ENCODE assay signal across 10 cellular contexts in genomic region chr6:68575765-68576439, GRCh38. TPM values are rescaled to one million over a fixed set of nuclear protein-coding genes. Genes with fewer than 3 reads are reported as not detected.
A peak's percentile ranks its signal among the peaks of the same experiment; 100 is the strongest.
DNase-seq lines count a peak whose midpoint lies in the region; ATAC-seq, FAIRE-seq and TF ChIP-seq lines count a peak whose summit lies in the region.
"Had no signal": no experiment of that assay in that cellular context is flagged by ENCODE, and none has a peak within 500 bp of the region (broad histone marks: within the 10 kb centered on the region; RNA-seq: fewer than 3 reads in every experiment).

No MANE protein-coding gene starts in this region.

- DNase-seq in NCI-H446 (lab: John Stamatoyannopoulos, UW): peak; percentile 73 to 95
- DNase-seq in fibroblast of mammary gland (ENCODE audit: low read depth): peak; percentile 0
- peak in 5 of 6 donors; percentile 14 to 55 (median 17) for DNase-seq in pancreas
- no peak for DNase-seq in GM12892 (ENCODE audit: insufficient read length)
- no peak for DNase-seq in T1000 (lab: John Stamatoyannopoulos, UW)
- DNase-seq in SIG-M5 treated with dmso at 0.1 percent for 504 hours (lab: John Stamatoyannopoulos, UW; ENCODE audit: unreplicated experiment): no peak
- DNase-seq: NCI-H82 had no signal

- no peaks in the 10 kb centered on the region for H3K4me1 ChIP-seq in pancreas

- no peak for TF ChIP-seq POLR2A in GM12892 (IDR thresholded peaks at IDR 0.05; ENCODE audit: low read depth, low read length)

- no peaks in the 10 kb centered on the region for H3K9me3 ChIP-seq in pancreas

- no peaks in the 10 kb centered on the region for H3K27me3 ChIP-seq in pancreas

- H3K36me3 ChIP-seq in pancreas: no peaks in the 10 kb centered on the region

- FAIRE-seq in pancreas (lab: Jason Lieb, UNC) (no peak), GM12892 (lab: Jason Lieb, UNC) (no peak)

- intact Hi-C loops in pancreas (cut with DNase I): no loop called here

- no peak overlapping the region for H3K27ac ChIP-seq in pancreas
- H3K27ac ChIP-seq: epithelial cell of prostate had no signal

- TF ChIP-seq CTCF in fibroblast of mammary gland (conservative IDR thresholded peaks at IDR 0.05; ENCODE audit: control insufficient read depth, insufficient read depth, low read depth, low read length): no peak
- TF ChIP-seq CTCF in pancreas (IDR thresholded peaks at IDR 0.05): no peak

- H3K4me3 ChIP-seq in fibroblast of mammary gland (ENCODE audit: control insufficient read depth, low read depth, low read length): no peak overlapping the region
- no peak overlapping the region for H3K4me3 ChIP-seq in pancreas

- ATAC-seq in GM18502 (IDR thresholded peaks at IDR 0.05; ENCODE audit: poor library complexity, unreplicated experiment) (peak; percentile 50), pancreas (peak in 3 of 4 donors; percentile 56 to 94 (median 68)), HG03097 (IDR thresholded peaks at IDR 0.05; ENCODE audit: low FRiP score, unreplicated experiment) (no peak)

- WGBS in pancreas, 2 donors: 8 to 9% methylated on average over 14 of the region's 14 CpGs

RNA-seq across cellular contexts. Expression of gene ADGRB3, which starts 59.2 kb away (rescaled TPM):
- total RNA-seq in pancreas: under 1 TPM; 0.08 to 0.34 (median 0.22) TPM
- polyA plus RNA-seq in pancreas: under 1 TPM; 0.04 to 0.26 TPM
- not detected for polyA plus RNA-seq in GM12892 (2012; ENCODE audit: missing spikeins)

Comparison
In these comparisons a context has a peak if more than half of its experiments do, and no peak if none do; other contexts are left out.
1. DNase-seq: peak in NCI-H446 (2 of 2), fibroblast of mammary gland (single experiment) and pancreas (5 of 6); none in GM12892 (single experiment), T1000 (single experiment) and SIG-M5 treated with dmso at 0.1 percent for 504 hours (single experiment).